In genomic region chr20:61677928-61678327, GRCh38 we compare ENCODE assay signal across 11 cellular contexts.
"Had no signal": no experiment of that assay in that cellular context is flagged by ENCODE, and none has a peak within 500 bp of the region (broad histone marks: within the 10 kb centered on the region; RNA-seq: fewer than 3 reads in every experiment).

No MANE protein-coding gene starts in this region.

- ATAC-seq: GM23338, HCT116 had no signal

- H3K9me3 ChIP-seq: HAP-1 had no signal

- FAIRE-seq: H1, H54 had no signal

- H3K27ac ChIP-seq: GM23248 had no signal

- H3K36me3 ChIP-seq: HAP-1 had no signal

- H2AFZ ChIP-seq: GM23248, GM23338 had no signal

- H3K4me2 ChIP-seq: GM23338 had no signal

- H3K4me1 ChIP-seq: HAP-1 had no signal

- H3K4me3 ChIP-seq: GM23248, GM23338, HAP-1 had no signal

- DNase-seq: GM23248, GOT3, H7, H9, HCEC 1CT, HFFc6 had no signal

- H3K9ac ChIP-seq: GM23248 had no signal
